Comparison of ENCODE assay signal across 8 cellular contexts in the genomic region with DNA sequence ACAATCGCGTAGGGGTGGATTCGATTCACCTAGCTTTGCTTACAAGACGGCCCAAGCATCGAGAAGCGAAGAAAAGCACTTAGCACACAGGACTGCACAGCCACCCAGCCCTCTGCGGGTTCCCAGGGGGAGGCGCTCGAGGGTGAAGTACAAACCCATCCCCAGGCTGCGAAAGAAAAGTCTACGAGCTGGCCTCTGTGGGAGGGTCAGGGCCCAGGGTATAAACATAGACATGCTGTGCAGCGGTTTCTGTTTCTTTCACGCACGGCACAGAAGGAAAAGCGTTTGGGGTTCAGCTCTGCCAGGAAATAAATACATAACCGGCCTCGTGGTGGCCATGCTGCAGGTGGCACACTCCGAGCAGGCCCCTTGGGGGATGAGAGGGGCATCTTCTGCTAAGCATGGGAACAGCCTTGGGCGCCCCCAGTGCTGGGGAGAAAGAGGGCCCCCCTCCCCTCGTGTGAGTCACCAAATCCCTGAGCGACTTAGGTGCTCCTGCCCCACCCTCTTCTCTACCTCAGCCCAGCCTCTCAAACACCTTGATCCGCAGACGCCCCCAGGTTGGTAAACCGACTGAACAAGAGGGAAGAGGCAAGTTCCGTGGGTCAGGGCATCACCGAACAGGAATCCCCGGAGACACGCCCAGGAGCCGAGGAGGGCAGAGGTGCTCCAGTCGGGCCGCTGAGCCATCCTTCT.
A peak's percentile ranks its signal among the peaks of the same experiment; 100 is the strongest.
DNase-seq lines count a peak whose midpoint lies in the region; ATAC-seq and TF ChIP-seq lines count a peak whose summit lies in the region.

No MANE protein-coding gene starts in this region.

- H3K27ac ChIP-seq in upper lobe of left lung = peak overlapping the region; percentile 42 to 80 (median 58)

- no TSS peak for BruUV-seq in MCF 10A (replicated peaks; lab: Mats Ljungman, UMichigan)

- peak in 2 of 6 experiments; percentile 4 to 7 for TF ChIP-seq CTCF in upper lobe of left lung (IDR thresholded peaks at IDR 0.05)
- TF ChIP-seq CTCF in MCF 10A (IDR thresholded peaks at IDR 0.05; ENCODE audit: unreplicated experiment) = no peak

- no peaks in the 10 kb centered on the region for H3K9me3 ChIP-seq in upper lobe of left lung

- H3K36me3 ChIP-seq in upper lobe of left lung = no peaks in the 10 kb centered on the region

- CTCF ChIA-PET in MCF 10A (lab: Yijun Ruan, JAX) = interaction anchor here (1.0 to 1.9 kb wide), 6 partner anchors 9 to 309 kb away, joined by 3 to 9 read pairs (median 4); a partner anchor contains a TSS

- peaks cover 39% of the 10 kb centered on the region for H3K4me1 Mint-ChIP-seq in activated CD4-positive, alpha-beta T cell treated with anti-CD3 and anti-CD28 coated beads, Interleukin-2, amount 10 ng/mL, durations not matched to agents 24 days and 14 days
- H3K4me1 Mint-ChIP-seq in MCF 10A (ENCODE audit: insufficient read depth, unreplicated experiment) = peaks cover 15% of the 10 kb centered on the region

- peak; percentile 96 for ATAC-seq in GM19043 (IDR thresholded peaks at IDR 0.05; ENCODE audit: low read depth, unreplicated experiment)
- ATAC-seq in HG03135 (IDR thresholded peaks at IDR 0.05; ENCODE audit: unreplicated experiment) = peak; percentile 98
- peak; percentile 49 to 86 for ATAC-seq in upper lobe of left lung (ENCODE audit: low FRiP score in 2 of 2)

- H3K27ac Mint-ChIP-seq in activated CD4-positive, alpha-beta T cell treated with anti-CD3 and anti-CD28 coated beads, Interleukin-2, amount 10 ng/mL, durations not matched to agents 24 days and 14 days = peak overlapping the region; percentile 90
- H3K27ac Mint-ChIP-seq in MCF 10A (ENCODE audit: low read depth, unreplicated experiment) = no peak overlapping the region

- no peaks in the 10 kb centered on the region for H3K9me3 Mint-ChIP-seq in activated CD4-positive, alpha-beta T cell treated with anti-CD3 and anti-CD28 coated beads, Interleukin-2, amount 10 ng/mL, durations not matched to agents 24 days and 14 days
- H3K9me3 Mint-ChIP-seq in MCF 10A (ENCODE audit: unreplicated experiment) = no peaks in the 10 kb centered on the region

- peak; percentile 93 for DNase-seq in activated CD4-positive, alpha-beta T cell treated with anti-CD3 and anti-CD28 coated beads, Interleukin-2, amount 10 ng/mL, durations not matched to agents 24 days and 14 days
- DNase-seq in iPS-NIHi7 (ENCODE audit: extremely low spot score) = peak; percentile 45
- DNase-seq in upper lobe of left lung = peak; percentile 52 to 69
- no peak for DNase-seq in MCF 10A (ENCODE audit: unreplicated experiment)
- no peak for DNase-seq in HuH-7.5 (ENCODE audit: low spot score)
- no peak for DNase-seq in RKO (ENCODE audit: low spot score)

- no peak for TF ChIP-seq EP300 in upper lobe of left lung (IDR thresholded peaks at IDR 0.05)

- POLR2A ChIA-PET in MCF 10A (lab: Yijun Ruan, JAX) = interaction anchor here (0.6 to 3.4 kb wide), 8 partner anchors 9 to 224 kb away, joined by 3 to 19 read pairs (median 6); no protein-coding TSS in a partner anchor

- H3K27me3 ChIP-seq in upper lobe of left lung = no peaks in the 10 kb centered on the region

- peaks cover 0 to 14% (median 8%) of the 10 kb centered on the region in 4 donors for H3K4me1 ChIP-seq in upper lobe of left lung

- no peaks in the 10 kb centered on the region for H3K27me3 Mint-ChIP-seq in activated CD4-positive, alpha-beta T cell treated with anti-CD3 and anti-CD28 coated beads, Interleukin-2, amount 10 ng/mL, durations not matched to agents 24 days and 14 days
- no peaks in the 10 kb centered on the region for H3K27me3 Mint-ChIP-seq in MCF 10A (ENCODE audit: insufficient read depth, unreplicated experiment)

- peak overlapping the region; percentile 83 for H3K4me3 Mint-ChIP-seq in activated CD4-positive, alpha-beta T cell treated with anti-CD3 and anti-CD28 coated beads, Interleukin-2, amount 10 ng/mL, durations not matched to agents 24 days and 14 days
- no peak overlapping the region for H3K4me3 Mint-ChIP-seq in MCF 10A (ENCODE audit: unreplicated experiment)

- peak in 1 of 4 donors; percentile 8 for TF ChIP-seq POLR2A in upper lobe of left lung (IDR thresholded peaks at IDR 0.05)

- 41 to 58% methylated on average over 25 to 30 of the region's 31 CpGs for WGBS in upper lobe of left lung, 2 donors

- peaks cover 6% of the 10 kb centered on the region for H3K36me3 Mint-ChIP-seq in activated CD4-positive, alpha-beta T cell treated with anti-CD3 and anti-CD28 coated beads, Interleukin-2, amount 10 ng/mL, durations not matched to agents 24 days and 14 days (ENCODE audit: low read depth)
- no peaks in the 10 kb centered on the region for H3K36me3 Mint-ChIP-seq in MCF 10A (ENCODE audit: insufficient read depth, unreplicated experiment)

- H3K4me3 ChIP-seq in upper lobe of left lung = peak overlapping the region in 3 of 4 donors; percentile 10 to 19 (median 17)

- intact Hi-C loops in activated CD4-positive, alpha-beta T cell treated with anti-CD3 and anti-CD28 coated beads, Interleukin-2, amount 10 ng/mL, durations not matched to agents 24 days and 14 days (cut with micrococcal nuclease) = loop anchor here (1.0 kb wide), 1 partner anchor 43 kb away; no protein-coding TSS in a partner anchor
- intact Hi-C loops in MCF 10A (cut with micrococcal nuclease) = no loop called here

Comparison
In these comparisons a context has a peak if more than half of its experiments do, and no peak if none do; other contexts are left out.
1. DNase-seq: peak in activated CD4-positive, alpha-beta T cell treated with anti-CD3 and anti-CD28 coated beads, Interleukin-2, amount 10 ng/mL, durations not matched to agents 24 days and 14 days (single experiment), iPS-NIHi7 (single experiment) and upper lobe of left lung (2 of 2); none in MCF 10A (single experiment), HuH-7.5 (single experiment) and RKO (single experiment).
2. Peak in every context shown above with its lines, with median percentiles within 50 percentile points of each other: ATAC-seq.